24 cellular contexts compared by ENCODE assay signal in the genomic region with DNA sequence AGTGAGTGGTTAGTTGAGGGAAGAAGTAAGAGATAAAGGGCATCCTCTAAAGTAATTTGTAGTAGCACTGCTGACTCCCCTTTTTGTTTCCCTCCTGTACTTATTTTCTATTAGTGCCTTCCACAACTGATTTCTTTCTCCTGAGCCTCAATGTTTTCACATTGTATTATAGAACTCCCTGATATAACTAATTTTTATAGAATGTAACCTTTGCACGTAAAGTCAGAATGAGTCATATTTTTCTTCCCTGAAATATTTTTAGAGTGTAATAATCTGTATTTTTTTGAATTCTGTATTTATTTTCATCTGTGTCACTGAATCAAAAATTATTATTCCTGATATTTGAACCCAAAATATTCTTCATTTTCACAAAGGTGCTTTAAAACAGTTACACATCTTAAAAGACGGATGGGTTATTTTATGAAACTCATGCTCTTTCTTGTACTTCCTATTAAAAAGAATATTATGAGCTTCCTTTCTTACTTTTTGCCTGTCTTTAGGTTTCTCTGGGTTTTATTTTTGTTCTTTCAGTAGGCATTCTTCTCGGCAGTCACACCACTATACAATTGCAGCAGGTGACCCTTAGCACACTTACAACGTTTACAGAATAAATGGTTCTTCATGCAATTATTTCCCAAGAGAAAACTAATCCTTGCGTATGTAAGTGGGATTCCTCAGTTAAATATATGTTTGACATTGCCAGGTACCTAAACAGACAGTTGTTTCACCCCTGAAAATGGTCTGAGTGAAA. TPM values are rescaled to one million over a fixed set of nuclear protein-coding genes. Genes with fewer than 3 reads are reported as not detected.
A peak's percentile ranks its signal among the peaks of the same experiment; 100 is the strongest.
DNase-seq lines count a peak whose midpoint lies in the region; ATAC-seq, FAIRE-seq and TF ChIP-seq lines count a peak whose summit lies in the region.
"Had no signal": no experiment of that assay in that cellular context is flagged by ENCODE, and none has a peak within 500 bp of the region (broad histone marks: within the 10 kb centered on the region; RNA-seq: fewer than 3 reads in every experiment).

No MANE protein-coding gene starts in this region.

- no peak for ATAC-seq in A549
- no peak for ATAC-seq in GM21825 (IDR thresholded peaks at IDR 0.05; ENCODE audit: unreplicated experiment)
- ATAC-seq: activated naive CD4-positive, alpha-beta T cell treated with anti-CD3 and anti-CD28 coated beads, Interleukin-2, amount 50 U/mL, for 72 hours; activated T-helper 17 cell treated with anti-CD3 and anti-CD28 coated beads, Interleukin-2, amount 50 U/mL, for 72 hours had no signal

- no peak for TF ChIP-seq CTCF in A549 (IDR thresholded peaks at IDR 0.05)
- no peak for TF ChIP-seq CTCF in choroid plexus epithelial cell (conservative IDR thresholded peaks at IDR 0.05; ENCODE audit: low read depth, low read length)
- TF ChIP-seq CTCF in nephron progenitor cell (IDR thresholded peaks at IDR 0.05), result no peak
- no peak for TF ChIP-seq CTCF in coronary artery (IDR thresholded peaks at IDR 0.05)

- no peak overlapping the region for H3K27ac ChIP-seq in A549
- peak overlapping the region; percentile 5 for H3K27ac ChIP-seq in HUES48 (ENCODE audit: low read depth, low read length)
- H3K27ac ChIP-seq in coronary artery, result no peak overlapping the region
- H3K27ac ChIP-seq: hepatocyte, left ventricle myocardium inferior, upper lobe of left lung had no signal

- 60% methylated on average over 5 of the region's 5 CpGs for WGBS in A549 (ENCODE audit: missing lambda C conversion rate)

- TF ChIP-seq POLR2A in A549 (IDR thresholded peaks at IDR 0.05; ENCODE audit: low read length), result no peak

- DNase-seq in A549 (ENCODE audit: low read depth in 1 of 2, low spot score in 1 of 2), result no peak
- DNase-seq in choroid plexus epithelial cell (ENCODE audit: low read depth), result peak; percentile 26
- DNase-seq in nephron progenitor cell, result no peak
- no peak for DNase-seq in coronary artery (ENCODE audit: low spot score)
- DNase-seq in ecto neural progenitor cell (ENCODE audit: low spot score), result no peak
- no peak for DNase-seq in MG63
- DNase-seq: activated B cell treated with CpG ODN at 0.5 μM for 24 hours; activated CD8-positive, alpha-beta memory T cell treated with anti-CD3 and anti-CD28 coated beads, Interleukin-2, amount 50 U/mL, for 4 hours; aorta; BE2C; central memory CD4-positive, alpha-beta T cell; DMS79; foreskin fibroblast; left ventricle myocardium inferior; NCI-H2081 treated with DMSO at 0.1 percent for 48 hours; NCI-H446 treated with DMSO at 0.1 percent for 48 hours; SIG-M5; upper lobe of left lung had no signal

- no peak overlapping the region for H3K9ac ChIP-seq in HUES48 (ENCODE audit: low read depth, low read length)

- no peak for FAIRE-seq in A549 (lab: Jason Lieb, UNC)

- no peak overlapping the region for H3K4me3 ChIP-seq in A549
- no peak overlapping the region for H3K4me3 ChIP-seq in HUES48 (ENCODE audit: low read depth, low read length)
- no peak overlapping the region for H3K4me3 ChIP-seq in choroid plexus epithelial cell (ENCODE audit: low read depth, low read length)
- H3K4me3 ChIP-seq in coronary artery, result no peak overlapping the region
- H3K4me3 ChIP-seq in MG63, result no peak overlapping the region
- H3K4me3 ChIP-seq: hepatocyte, left ventricle myocardium inferior, upper lobe of left lung had no signal

- peaks cover 14% of the 10 kb centered on the region; the same call in 2 of the 3 replicates for H3K4me1 ChIP-seq in A549
- peaks cover 7% of the 10 kb centered on the region for H3K4me1 ChIP-seq in HUES48 (ENCODE audit: control insufficient read depth, insufficient read depth, low read length)
- H3K4me1 ChIP-seq: BE2C, left ventricle myocardium inferior, upper lobe of left lung had no signal

- no peak for TF ChIP-seq RAD21 in A549 (conservative IDR thresholded peaks at IDR 0.05 in 1 of 2, IDR thresholded peaks at IDR 0.05 in 1 of 2)

- POLR2A ChIA-PET in A549 (lab: Yijun Ruan, JAX), result no interaction called here

- H3K36me3 Mint-ChIP-seq in nephron progenitor cell (ENCODE audit: low read depth), result no peaks in the 10 kb centered on the region
- H3K36me3 Mint-ChIP-seq: activated naive CD4-positive, alpha-beta T cell treated with anti-CD3 and anti-CD28 coated beads, Interleukin-2, amount 50 U/mL, for 72 hours had no signal

- peaks cover 14% of the 10 kb centered on the region for H3K4me1 Mint-ChIP-seq in nephron progenitor cell
- H3K4me1 Mint-ChIP-seq: activated B cell treated with CpG ODN at 0.5 μM for 24 hours; activated T-helper 17 cell treated with anti-CD3 and anti-CD28 coated beads, Interleukin-2, amount 50 U/mL, for 72 hours had no signal

- peaks cover 6% of the 10 kb centered on the region for H3K27me3 Mint-ChIP-seq in nephron progenitor cell (ENCODE audit: low read depth, poor library complexity)
- H3K27me3 Mint-ChIP-seq: activated B cell treated with CpG ODN at 0.5 μM for 24 hours; activated T-helper 17 cell treated with anti-CD3 and anti-CD28 coated beads, Interleukin-2, amount 50 U/mL, for 72 hours; progenitor cell of endocrine pancreas had no signal

- no peaks in the 10 kb centered on the region for H3K9me3 Mint-ChIP-seq in nephron progenitor cell
- H3K9me3 Mint-ChIP-seq: activated naive CD4-positive, alpha-beta T cell treated with anti-CD3 and anti-CD28 coated beads, Interleukin-2, amount 50 U/mL, for 72 hours; activated T-helper 17 cell treated with anti-CD3 and anti-CD28 coated beads, Interleukin-2, amount 50 U/mL, for 72 hours had no signal

- H3K36me3 ChIP-seq in HUES48 (ENCODE audit: control insufficient read depth, insufficient read depth, low read length) (no peaks in the 10 kb centered on the region), MG63 (no peaks in the 10 kb centered on the region)
- H3K36me3 ChIP-seq: BE2C, left ventricle myocardium inferior, upper lobe of left lung had no signal

- CTCF ChIA-PET in A549 (lab: Yijun Ruan, JAX), result no interaction called here

- TF ChIP-seq EP300 in A549 (IDR thresholded peaks at IDR 0.05), result no peak

- no peak overlapping the region for H3K4me3 Mint-ChIP-seq in nephron progenitor cell
- H3K4me3 Mint-ChIP-seq: activated B cell treated with CpG ODN at 0.5 μM for 24 hours; activated T-helper 17 cell treated with anti-CD3 and anti-CD28 coated beads, Interleukin-2, amount 50 U/mL, for 72 hours had no signal

- H3K4me2 ChIP-seq in A549, result 0 out of 3 replicates have a peak overlapping the region, but pooled peaks have one; percentile 15
- H3K4me2 ChIP-seq: hepatocyte had no signal

- no peaks in the 10 kb centered on the region for H3K27me3 ChIP-seq in HUES48 (ENCODE audit: control insufficient read depth, insufficient read depth, low read length)
- H3K27me3 ChIP-seq in MG63, result no peaks in the 10 kb centered on the region
- H3K27me3 ChIP-seq: BE2C, hepatocyte, upper lobe of left lung had no signal

- H3K27ac Mint-ChIP-seq in nephron progenitor cell, result peak overlapping the region; percentile 41
- H3K27ac Mint-ChIP-seq: activated B cell treated with CpG ODN at 0.5 μM for 24 hours; activated naive CD4-positive, alpha-beta T cell treated with anti-CD3 and anti-CD28 coated beads, Interleukin-2, amount 50 U/mL, for 72 hours; activated T-helper 17 cell treated with anti-CD3 and anti-CD28 coated beads, Interleukin-2, amount 50 U/mL, for 72 hours; progenitor cell of endocrine pancreas had no signal

- H3K9me3 ChIP-seq in A549, result no peaks in the 10 kb centered on the region
- H3K9me3 ChIP-seq in HUES48 (ENCODE audit: control insufficient read depth, insufficient read depth, low read length), result no peaks in the 10 kb centered on the region
- no peaks in the 10 kb centered on the region for H3K9me3 ChIP-seq in MG63
- H3K9me3 ChIP-seq: BE2C, upper lobe of left lung had no signal

TF ChIP-seq in A549, 52 proteins besides CTCF, POLR2A, EP300 and RAD21:
- TF ChIP-seq PHF8 (IDR thresholded peaks at IDR 0.05; ENCODE audit: borderline replicate concordance, low read depth), result no peak
- TF ChIP-seq SREBF2 (IDR thresholded peaks at IDR 0.05), result no peak
- TF ChIP-seq POLR2AphosphoS2 (conservative IDR thresholded peaks at IDR 0.05; ENCODE audit: low read length), result no peak
- TF ChIP-seq NFE2L2 (conservative IDR thresholded peaks at IDR 0.05; ENCODE audit: low read length), result no peak
- TF ChIP-seq NPAS2 (CRISPR knock-in tag; IDR thresholded peaks at IDR 0.05; ENCODE audit: borderline replicate concordance), result no peak
- TF ChIP-seq FOSL2 (IDR thresholded peaks at IDR 0.05), result no peak
- 0 out of 2 replicates have a peak, but pooled peaks have one; percentile 23 for TF ChIP-seq FOSL2 (CRISPR knock-in tag; IDR thresholded peaks at IDR 0.05)
- TF ChIP-seq, protein P1, sequence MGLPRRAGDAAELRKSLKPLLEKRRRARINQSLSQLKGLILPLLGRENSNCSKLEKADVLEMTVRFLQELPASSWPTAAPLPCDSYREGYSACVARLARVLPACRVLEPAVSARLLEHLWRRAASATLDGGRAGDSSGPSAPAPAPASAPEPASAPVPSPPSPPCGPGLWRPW (IDR thresholded peaks at IDR 0.05), result no peak
- TF ChIP-seq HOXB13 (CRISPR knock-in tag; IDR thresholded peaks at IDR 0.05; ENCODE audit: low read depth), result no peak

RNA-seq across cellular contexts. Expression of a gene that starts 30.5 kb away (rescaled TPM):
- polyA plus RNA-seq in A549 (2011; rRNA removed) (2.3 and 2.5 TPM in 2 replicates), A549 (2017; fragmentation: RNase III; extraction: RNeasy Plus Mini Kit Qiagen cat#74134 plus additional on column Dnase treatment) (0.51 to 0.82 TPM (median 0.62 TPM) in 3 replicates)
- 0.19 and 0.26 TPM in 2 replicates for polyA plus RNA-seq in A549 (2012; cell fraction: cytosol; rRNA removed)
- polyA plus RNA-seq in A549 (2012; cell fraction: nucleus; rRNA removed), result 0.38 and 0.45 TPM in 2 replicates
- polyA minus RNA-seq in A549 (2011; rRNA and poly(A)+ RNA removed), result 2.2 and 3.3 TPM in 2 replicates
- total RNA-seq in MG63 (2014; rRNA removed; shearing (Covaris generic); ENCODE audit: low replicate concordance), result not detected in 2 replicates
- total RNA-seq: activated B cell treated with CpG ODN at 0.5 μM for 24 hours; activated naive CD4-positive, alpha-beta T cell treated with anti-CD3 and anti-CD28 coated beads, Interleukin-2, amount 50 U/mL, for 72 hours had no signal
- polyA plus RNA-seq: aorta had no signal
